ENCODE assay signal across 24 cellular contexts in genomic region chr16:183005-183404, GRCh38. TPM values are rescaled to one million over a fixed set of nuclear protein-coding genes. Genes with fewer than 3 reads are reported as not detected.
DNase-seq lines count a peak whose midpoint lies in the region; TF ChIP-seq lines count a peak whose summit lies in the region.
"Had no signal": no experiment of that assay in that cellular context is flagged by ENCODE, and none has a peak within 500 bp of the region (broad histone marks: within the 10 kb centered on the region; RNA-seq: fewer than 3 reads in every experiment).

No MANE protein-coding gene starts in this region.

- H3K4me2 ChIP-seq in OCI-LY7 (ENCODE audit: low read length) (no peak overlapping the region), osteoblast (ENCODE audit: insufficient read depth, low read length) (no peak overlapping the region)
- H3K4me2 ChIP-seq: SK-N-SH had no signal

- H3K27me3 ChIP-seq in osteoblast (ENCODE audit: insufficient read depth, low read length) (peaks cover 19% of the 10 kb centered on the region), spleen (replicated peaks in 1 of 7) (peaks cover 3 to 36% (median 33%) of the 10 kb centered on the region in 7 donors), colonic mucosa (peaks cover 34% of the 10 kb centered on the region)

- 76 to 92% (median 80%) methylated on average over 7 of the region's 7 CpGs for WGBS in spleen, 5 donors

- CTCF ChIA-PET in OCI-LY7 (lab: Charles Lee; ENCODE audit: unreplicated experiment): no interaction called here

- TF ChIP-seq CTCF in OCI-LY7 (conservative IDR thresholded peaks at IDR 0.05; ENCODE audit: low read length) (no peak), osteoblast (IDR thresholded peaks at IDR 0.05; ENCODE audit: extremely low read depth, low read depth, low read length) (no peak), spleen (IDR thresholded peaks at IDR 0.05 in 8 of 11, conservative IDR thresholded peaks at IDR 0.05 in 3 of 11) (no peak), colonic mucosa (IDR thresholded peaks at IDR 0.05) (no peak)

- H2AFZ ChIP-seq in OCI-LY7 (ENCODE audit: low read length) (no peak overlapping the region), osteoblast (ENCODE audit: low read length) (no peak overlapping the region)

- no peaks in the 10 kb centered on the region for H3K9me3 ChIP-seq in OCI-LY7 (ENCODE audit: low read length)
- H3K9me3 ChIP-seq in osteoblast (ENCODE audit: low read depth, low read length): no peaks in the 10 kb centered on the region
- no peaks in the 10 kb centered on the region for H3K9me3 ChIP-seq in spleen
- H3K9me3 ChIP-seq in colonic mucosa: no peaks in the 10 kb centered on the region
- H3K9me3 ChIP-seq: BE2C, HAP-1, SK-N-SH had no signal

- peaks cover 4% of the 10 kb centered on the region for H3K4me1 ChIP-seq in OCI-LY7 (ENCODE audit: insufficient read depth, low read length, poor library complexity, severe bottlenecking)
- peaks cover 8% of the 10 kb centered on the region for H3K4me1 ChIP-seq in osteoblast (ENCODE audit: insufficient read depth, low read length)
- peaks cover 11 to 22% (median 18%) of the 10 kb centered on the region in 6 donors for H3K4me1 ChIP-seq in spleen
- peaks cover 11% of the 10 kb centered on the region for H3K4me1 ChIP-seq in colonic mucosa

- no peak for TF ChIP-seq POLR2A in spleen (IDR thresholded peaks at IDR 0.05)

- BruUV-seq in OCI-LY7 (replicated peaks; lab: Mats Ljungman, UMichigan): TSS peak; percentile 77

- H3K27ac ChIP-seq in OCI-LY7 (ENCODE audit: low read depth, low read length, poor library complexity, severe bottlenecking): no peak overlapping the region
- H3K27ac ChIP-seq in osteoblast (ENCODE audit: low read depth, low read length): no peak overlapping the region
- no peak overlapping the region for H3K27ac ChIP-seq in spleen
- no peak overlapping the region for H3K27ac ChIP-seq in colonic mucosa

- H3K4me3 ChIP-seq in OCI-LY7 (ENCODE audit: low read depth, low read length, poor library complexity, severe bottlenecking) (no peak overlapping the region), osteoblast (ENCODE audit: insufficient read depth, low read length) (no peak overlapping the region), spleen (no peak overlapping the region), colonic mucosa (no peak overlapping the region)
- H3K4me3 ChIP-seq: HAP-1 had no signal

- no peak overlapping the region for H3K9ac ChIP-seq in colonic mucosa (ENCODE audit: low read depth in 2 of 2, low read length in 2 of 2)
- H3K9ac ChIP-seq: SK-N-SH had no signal

- no peaks in the 10 kb centered on the region for H3K79me2 ChIP-seq in OCI-LY7 (ENCODE audit: insufficient read depth, low read depth, low read length)
- H3K79me2 ChIP-seq in osteoblast (ENCODE audit: insufficient read depth, low read length): no peaks in the 10 kb centered on the region

- H3K36me3 ChIP-seq in OCI-LY7 (ENCODE audit: insufficient read depth, low read length) (peaks cover 37% of the 10 kb centered on the region), osteoblast (ENCODE audit: insufficient read depth, low read length) (peaks cover 13% of the 10 kb centered on the region), spleen (peaks cover 0 to 20% (median 9%) of the 10 kb centered on the region in 6 donors), colonic mucosa (no peaks in the 10 kb centered on the region)

- H4K20me1 ChIP-seq in OCI-LY7 (ENCODE audit: insufficient read depth, low read length): no peaks in the 10 kb centered on the region
- H4K20me1 ChIP-seq in osteoblast (ENCODE audit: insufficient read depth, low read length): peaks cover 20% of the 10 kb centered on the region

- no peaks in the 10 kb centered on the region for H3K9me2 ChIP-seq in OCI-LY7 (ENCODE audit: insufficient read depth, low read length)
- H3K9me2 ChIP-seq: SK-N-SH had no signal

- POLR2A ChIA-PET in OCI-LY7 (lab: Charles Lee): no interaction called here

- DNase-seq in DMS53 (lab: John Stamatoyannopoulos, UW) (peak; percentile 25), DMS53 treated with DMSO at 0.1 percent for 48 hours (lab: John Stamatoyannopoulos, UW; ENCODE audit: unreplicated experiment) (no peak), OCI-LY7 (ENCODE audit: low spot score) (no peak), cerebellar cortex (ENCODE audit: low spot score) (peak; percentile 29), osteoblast (ENCODE audit: insufficient read length, low spot score, missing footprints) (peak; percentile 85), spleen (no peak), colonic mucosa (no peak), NCI-H748 (lab: John Stamatoyannopoulos, UW; ENCODE audit: unreplicated experiment) (no peak)
- DNase-seq: 8988T; BE2C; CD4-positive, CD25-positive, alpha-beta regulatory T cell; COR-L47; MM.1S; NCI-H1092; NCI-H1436 treated with DMSO at 0.1 percent for 48 hours; NCI-H2029 treated with DMSO at 0.1 percent for 48 hours; NCI-H446 treated with DMSO at 0.1 percent for 48 hours; NCI-H748 treated with DMSO at 0.1 percent for 48 hours; NK-92 treated with Interleukin-12 subunit alpha and Interleukin-12 subunit beta, amount 100 ng/mL, for 24 hours; SHP77 treated with DMSO at 0.1 percent for 48 hours; SK-N-SH had no signal

- intact Hi-C loops in OCI-LY7 (cut with micrococcal nuclease; ENCODE audit: unreplicated experiment): loop anchor here (1.0 kb wide), 1 partner anchor 76 kb away; no protein-coding TSS in a partner anchor
- intact Hi-C loops in spleen (cut with DNase I; ENCODE audit: low total_unique reads): loop anchor here (5.0 kb wide), 1 partner anchor 66 kb away; no protein-coding TSS in a partner anchor
- intact Hi-C loops in colonic mucosa (cut with DNase I): loop anchor here (5.0 kb wide), 1 partner anchor 76 kb away; no protein-coding TSS in a partner anchor

RNA-seq across cellular contexts. Expression of gene HBQ1, which starts 2.7 kb away (rescaled TPM):
- total RNA-seq in OCI-LY7 (2014; rRNA removed; shearing (Covaris generic)): not detected in 2 replicates
- total RNA-seq in OCI-LY7 (2022) (not detected in 2 replicates), osteoblast (not detected in 2 replicates), spleen (1 to 10 TPM in 4 of 7 donors, not detected in 3; 1.0 to 7.4 (median 6.6) TPM), colonic mucosa (not detected)
- 10 to 100 TPM in 1 of 3 donors, under 1 TPM in 2; 0.41 to 11.3 (median 0.62) TPM for polyA plus RNA-seq in spleen
- total RNA-seq: CD4-positive, CD25-positive, alpha-beta regulatory T cell; RPMI7951 had no signal
- polyA plus RNA-seq: CD4-positive, CD25-positive, alpha-beta regulatory T cell had no signal

RNA-seq across cellular contexts. Expression of gene HBA1, which starts 6.5 kb away (rescaled TPM):
- not detected in 2 replicates for total RNA-seq in OCI-LY7 (2014; rRNA removed; shearing (Covaris generic))
- total RNA-seq in OCI-LY7 (2022): not detected in 2 replicates
- total RNA-seq in osteoblast: not detected in 2 replicates
- over 10,000 TPM in 1 of 7 donors, 1,000 to 10,000 TPM in 4, 100 to 1,000 TPM in 2; 276 to 25,333 (median 6,594) TPM for total RNA-seq in spleen
- 1,000 to 10,000 TPM in 1 of 3 donors, 100 to 1,000 TPM in 1, 10 to 100 TPM in 1; 77.8 to 2,221 (median 120) TPM for polyA plus RNA-seq in spleen
- total RNA-seq in colonic mucosa: 10 to 100 TPM in 1 of 2 donors, 1 to 10 TPM in 1; 7.4 to 50.3 TPM
- total RNA-seq: CD4-positive, CD25-positive, alpha-beta regulatory T cell; LHCN-M2; RPMI7951 had no signal
- polyA plus RNA-seq: SK-N-SH had no signal

RNA-seq across cellular contexts. Expression of gene HBA2, which starts 10.3 kb away (rescaled TPM):
- not detected in 2 replicates for total RNA-seq in OCI-LY7 (2014; rRNA removed; shearing (Covaris generic))
- not detected in 2 replicates for total RNA-seq in OCI-LY7 (2022)
- total RNA-seq in osteoblast: not detected in 2 replicates
- over 10,000 TPM in 3 of 7 donors, 1,000 to 10,000 TPM in 2, 100 to 1,000 TPM in 2; 283 to 16,395 (median 9,081) TPM for total RNA-seq in spleen
- polyA plus RNA-seq in spleen: 1,000 to 10,000 TPM in 1 of 3 donors, 100 to 1,000 TPM in 2; 256 to 5,765 (median 344) TPM
- total RNA-seq in colonic mucosa: 10 to 100 TPM in 1 of 2 donors, 1 to 10 TPM in 1; 3.5 to 64.9 TPM
- total RNA-seq: LHCN-M2, RPMI7951 had no signal
- polyA plus RNA-seq: SK-N-SH had no signal

RNA-seq across cellular contexts. Expression of gene HBM, which starts 17.2 kb away (rescaled TPM):
- not detected in 2 replicates for total RNA-seq in OCI-LY7 (2014; rRNA removed; shearing (Covaris generic))
- total RNA-seq in OCI-LY7 (2022) (not detected in 2 replicates), osteoblast (not detected in 2 replicates), spleen (10 to 100 TPM in 4 of 7 donors, 1 to 10 TPM in 2, not detected in 1; 1.4 to 96.6 (median 24.0) TPM), colonic mucosa (not detected)
- 1 to 10 TPM in 1 of 3 donors, under 1 TPM in 2; 0.20 to 2.9 (median 0.28) TPM for polyA plus RNA-seq in spleen
- total RNA-seq: CD4-positive, CD25-positive, alpha-beta regulatory T cell; LHCN-M2; RPMI7951 had no signal
- polyA plus RNA-seq: CD4-positive, CD25-positive, alpha-beta regulatory T cell; SK-N-SH had no signal

RNA-seq across cellular contexts. Expression of gene HBZ, which starts 30.6 kb away (rescaled TPM):
- total RNA-seq in OCI-LY7 (2014; rRNA removed; shearing (Covaris generic)): not detected in 2 replicates
- total RNA-seq in OCI-LY7 (2022) (not detected in 2 replicates), osteoblast (not detected in 2 replicates), spleen (1 to 10 TPM in 1 of 7 donors, not detected in 6; 1.2 TPM), colonic mucosa (1 to 10 TPM in 1 of 2 donors, not detected in 1; 1.4 TPM)
- under 1 TPM in 1 of 3 donors, not detected in 2; 0.16 TPM for polyA plus RNA-seq in spleen
- total RNA-seq: CD4-positive, CD25-positive, alpha-beta regulatory T cell; LHCN-M2; RPMI7951 had no signal
- polyA plus RNA-seq: CD4-positive, CD25-positive, alpha-beta regulatory T cell; SK-N-SH had no signal

Comparison
In these comparisons a context has a peak if more than half of its experiments do, and no peak if none do; other contexts are left out.
1. DNase-seq: peak in DMS53 (single experiment), cerebellar cortex (single experiment) and osteoblast (single experiment); none in DMS53 treated with DMSO at 0.1 percent for 48 hours (single experiment), OCI-LY7 (single experiment), spleen (single experiment), colonic mucosa (single experiment) and NCI-H748 (single experiment).